1 cellular context compared by ENCODE assay signal in genomic region chr10:133082685-133083421, GRCh38.
TF ChIP-seq lines count a peak whose summit lies in the region.

No MANE protein-coding gene starts in this region.

TF ChIP-seq in GM23338, 12 proteins besides CTCF, POLR2A, EP300 and RAD21 (continued from another document):
- TF ChIP-seq ZNF462 (CRISPR knock-in tag; IDR thresholded peaks at IDR 0.05) (no peak), STAT1 (IDR thresholded peaks at IDR 0.05; ENCODE audit: unreplicated experiment) (no peak), REST (IDR thresholded peaks at IDR 0.05; ENCODE audit: unreplicated experiment) (no peak), EZH2 (IDR thresholded peaks at IDR 0.05; ENCODE audit: low read depth, unreplicated experiment) (no peak), ZNF114 (CRISPR knock-in tag; IDR thresholded peaks at IDR 0.05) (no peak), JUNB (IDR thresholded peaks at IDR 0.05; ENCODE audit: unreplicated experiment) (no peak)
